1 cellular context compared by ENCODE assay signal in the genomic region with DNA sequence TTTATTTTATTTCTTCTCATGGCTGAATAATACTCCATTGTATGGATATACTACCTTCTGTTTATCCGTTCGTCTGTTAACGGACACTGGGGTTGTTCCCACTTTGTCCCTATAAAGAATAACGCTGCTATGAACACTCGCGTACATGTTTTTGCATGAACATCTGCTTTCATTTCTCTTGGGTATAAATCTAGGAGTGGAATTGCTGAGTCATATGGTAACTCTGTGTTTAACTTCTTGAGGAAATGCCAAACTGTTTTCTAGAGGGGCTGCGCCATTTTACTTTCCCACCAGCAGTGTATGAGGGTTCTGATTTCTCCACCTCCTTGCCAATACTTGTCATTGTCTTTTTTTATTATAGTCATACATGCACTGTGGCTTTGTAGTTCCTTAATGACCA.
A peak's percentile ranks its signal among the peaks of the same experiment; 100 is the strongest.
TF ChIP-seq lines count a peak whose summit lies in the region.

No MANE protein-coding gene starts in this region.

TF ChIP-seq in K562, 482 proteins besides CTCF, POLR2A, EP300 and RAD21:
- TF ChIP-seq NFE2L1 (tag; IDR thresholded peaks at IDR 0.05; ENCODE audit: borderline replicate concordance, low read depth), result peak; percentile 88
- peak; percentile 89 for TF ChIP-seq C11orf30 (IDR thresholded peaks at IDR 0.05; ENCODE audit: low read depth)
- no peak for TF ChIP-seq MTA1 (IDR thresholded peaks at IDR 0.05; ENCODE audit: borderline replicate concordance)
- TF ChIP-seq, protein P1, sequence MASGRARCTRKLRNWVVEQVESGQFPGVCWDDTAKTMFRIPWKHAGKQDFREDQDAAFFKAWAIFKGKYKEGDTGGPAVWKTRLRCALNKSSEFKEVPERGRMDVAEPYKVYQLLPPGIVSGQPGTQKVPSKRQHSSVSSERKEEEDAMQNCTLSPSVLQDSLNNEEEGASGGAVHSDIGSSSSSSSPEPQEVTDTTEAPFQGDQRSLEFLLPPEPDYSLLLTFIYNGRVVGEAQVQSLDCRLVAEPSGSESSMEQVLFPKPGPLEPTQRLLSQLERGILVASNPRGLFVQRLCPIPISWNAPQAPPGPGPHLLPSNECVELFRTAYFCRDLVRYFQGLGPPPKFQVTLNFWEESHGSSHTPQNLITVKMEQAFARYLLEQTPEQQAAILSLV (tag; IDR thresholded peaks at IDR 0.05), result no peak
- TF ChIP-seq EHMT2 (IDR thresholded peaks at IDR 0.05), result 0 out of 2 replicates have a peak, but pooled peaks have one; percentile 15
- TF ChIP-seq, protein P2, sequence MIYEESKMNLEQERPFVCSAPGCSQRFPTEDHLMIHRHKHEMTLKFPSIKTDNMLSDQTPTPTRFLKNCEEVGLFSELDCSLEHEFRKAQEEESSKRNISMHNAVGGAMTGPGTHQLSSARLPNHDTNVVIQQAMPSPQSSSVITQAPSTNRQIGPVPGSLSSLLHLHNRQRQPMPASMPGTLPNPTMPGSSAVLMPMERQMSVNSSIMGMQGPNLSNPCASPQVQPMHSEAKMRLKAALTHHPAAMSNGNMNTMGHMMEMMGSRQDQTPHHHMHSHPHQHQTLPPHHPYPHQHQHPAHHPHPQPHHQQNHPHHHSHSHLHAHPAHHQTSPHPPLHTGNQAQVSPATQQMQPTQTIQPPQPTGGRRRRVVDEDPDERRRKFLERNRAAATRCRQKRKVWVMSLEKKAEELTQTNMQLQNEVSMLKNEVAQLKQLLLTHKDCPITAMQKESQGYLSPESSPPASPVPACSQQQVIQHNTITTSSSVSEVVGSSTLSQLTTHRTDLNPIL (CRISPR knock-in tag; IDR thresholded peaks at IDR 0.05), result no peak
- TF ChIP-seq ARID1B (IDR thresholded peaks at IDR 0.05), result peak; percentile 24; the same call in 1 of the 2 replicates
- TF ChIP-seq JUND (IDR thresholded peaks at IDR 0.05; ENCODE audit: borderline replicate concordance, low read depth, low read length), result no peak
- TF ChIP-seq JUND (tag; IDR thresholded peaks at IDR 0.05; ENCODE audit: borderline replicate concordance, low read depth, low read length), result peak; percentile 38; the same call in 2 of the 3 replicates
- TF ChIP-seq NFE2 (IDR thresholded peaks at IDR 0.05; ENCODE audit: low read depth), result peak; percentile 82
- peak; percentile 93 for TF ChIP-seq ZNF316 (IDR thresholded peaks at IDR 0.05)
- TF ChIP-seq MAFK (IDR thresholded peaks at IDR 0.05; ENCODE audit: low read length), result peak; percentile 76
- TF ChIP-seq MAFF (IDR thresholded peaks at IDR 0.05; ENCODE audit: low read length), result peak; percentile 83
- no peak for TF ChIP-seq HDAC2 (IDR thresholded peaks at IDR 0.05)
- TF ChIP-seq TRIM24 (IDR thresholded peaks at IDR 0.05), result 0 out of 4 replicates have a peak, but pooled peaks of 1 of the 2 experiments have one; percentile 24
- peak; percentile 74; the same call in 1 of the 2 replicates for TF ChIP-seq BACH1 (tag; IDR thresholded peaks at IDR 0.05)
- peak; percentile 95 for TF ChIP-seq MAFG (tag; conservative IDR thresholded peaks at IDR 0.05)
